Comparison of ENCODE assay signal across 21 cellular contexts in the genomic region with DNA sequence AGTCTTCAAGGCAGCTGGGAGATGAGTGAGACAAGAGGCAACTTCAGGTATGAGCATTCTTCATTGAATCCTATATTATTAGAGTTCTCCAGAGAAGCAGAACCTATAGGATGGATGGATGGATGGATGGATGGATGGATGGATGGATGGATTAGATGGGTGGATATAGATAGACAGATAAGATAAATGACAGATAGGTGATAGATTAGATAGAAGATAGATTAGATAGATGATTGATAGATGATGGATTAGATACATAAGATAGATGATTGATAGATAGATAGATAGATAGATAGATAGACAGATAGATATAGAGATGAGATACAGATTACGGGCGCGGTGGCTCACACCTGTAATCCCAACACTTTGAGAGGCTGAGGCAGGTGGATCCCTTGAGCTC. TPM values are rescaled to one million over a fixed set of nuclear protein-coding genes. Genes with fewer than 3 reads are reported as not detected.
A peak's percentile ranks its signal among the peaks of the same experiment; 100 is the strongest.
DNase-seq lines count a peak whose midpoint lies in the region; ATAC-seq, FAIRE-seq and TF ChIP-seq lines count a peak whose summit lies in the region.
"Had no signal": no experiment of that assay in that cellular context is flagged by ENCODE, and none has a peak within 500 bp of the region (broad histone marks: within the 10 kb centered on the region; RNA-seq: fewer than 3 reads in every experiment).

No MANE protein-coding gene starts in this region.

- H3K4me2 ChIP-seq in K562 (ENCODE audit: insufficient read depth, low read length): no peak overlapping the region
- H3K4me2 ChIP-seq: BLaER1 had no signal

- no peaks in the 10 kb centered on the region; a peak in 1 of 5 replicates for H3K27me3 ChIP-seq in K562 (ENCODE audit: control insufficient read depth in 2 of 2, insufficient read depth in 2 of 2, low read length in 2 of 2)
- no peaks in the 10 kb centered on the region for H3K27me3 ChIP-seq in dorsolateral prefrontal cortex
- H3K27me3 ChIP-seq in breast epithelium: no peaks in the 10 kb centered on the region
- H3K27me3 ChIP-seq: BE2C, BLaER1 had no signal

- TF ChIP-seq POLR2A in K562 (conservative IDR thresholded peaks at IDR 0.05) (no peak), breast epithelium (IDR thresholded peaks at IDR 0.05) (no peak)

- no peaks in the 10 kb centered on the region for H3K79me2 ChIP-seq in K562 (ENCODE audit: control insufficient read depth, insufficient read depth, low read length)

- WGBS in K562 (ENCODE audit: insufficient coverage, low coverage, missing lambda C conversion rate): 88% methylated on average over 3 of the region's 3 CpGs

- H3K9ac ChIP-seq in K562 (ENCODE audit: insufficient read depth in 1 of 2, low read depth in 2 of 2, low read length in 2 of 2): no peak overlapping the region
- H3K9ac ChIP-seq: BLaER1 had no signal

- H3K27ac ChIP-seq in HEK293 (ENCODE audit: extremely low read depth, low read depth, low read length) (no peak overlapping the region), K562 (ENCODE audit: extremely low read depth, low read depth, low read length) (no peak overlapping the region), dorsolateral prefrontal cortex (no peak overlapping the region), breast epithelium (no peak overlapping the region)
- H3K27ac ChIP-seq: BLaER1 had no signal

- CTCF ChIA-PET in HEK293 (lab: Yijun Ruan, JAX) (no interaction called here), K562 (lab: Yijun Ruan, JAX; ENCODE audit: low intra/inter-chr PET ratio) (no interaction called here)

- no peaks in the 10 kb centered on the region for H3K9me1 ChIP-seq in K562 (ENCODE audit: control insufficient read depth, insufficient read depth, low read length)

- TF ChIP-seq EP300 in K562 (IDR thresholded peaks at IDR 0.05; ENCODE audit: low read length): no peak

- H3K4me1 ChIP-seq in HEK293 (ENCODE audit: control insufficient read depth, insufficient read depth, low read length) (no peaks in the 10 kb centered on the region), K562 (replicated peaks in 1 of 2; ENCODE audit: control insufficient read depth in 2 of 2, insufficient read depth in 2 of 2, low read length in 2 of 2) (peaks cover 0 to 10% of the 10 kb centered on the region in 2 experiments; a peak in 3 of 5 replicates), breast epithelium (no peaks in the 10 kb centered on the region)
- H3K4me1 ChIP-seq: BE2C, BLaER1 had no signal

- H2AFZ ChIP-seq in K562 (ENCODE audit: low read depth, low read length): no peak overlapping the region

- TF ChIP-seq CTCF in HEK293 (tag by site-specific recombination; IDR thresholded peaks at IDR 0.05): no peak
- no peak for TF ChIP-seq CTCF in K562 (IDR thresholded peaks at IDR 0.05 in 2 of 3, conservative IDR thresholded peaks at IDR 0.05 in 1 of 3; ENCODE audit: insufficient read depth in 2 of 3, low read depth in 1 of 3, low read length in 3 of 3)
- no peak for TF ChIP-seq CTCF in dorsolateral prefrontal cortex (IDR thresholded peaks at IDR 0.05 in 54 of 56, conservative IDR thresholded peaks at IDR 0.05 in 2 of 56; ENCODE audit: low read depth in 1 of 56, partially characterized antibody in 56 of 56)
- TF ChIP-seq CTCF in breast epithelium (IDR thresholded peaks at IDR 0.05): no peak

- no peak for ATAC-seq in K562
- ATAC-seq in left ventricle myocardium superior: no peak

- DNase-seq in K562 (ENCODE audit: extremely low read depth in 1 of 4, low spot score in 3 of 4) (no peak), left ventricle myocardium superior (no peak), dorsolateral prefrontal cortex (no peak), breast epithelium (ENCODE audit: low spot score in 2 of 2) (no peak)
- DNase-seq: 8988T; ACHN; BE2C; C1 segment of cervical spinal cord; Calu3; CD4-positive, alpha-beta memory T cell; CD4-positive, CD25-positive, alpha-beta regulatory T cell; CD8-positive, alpha-beta memory T cell; COR-L47; DMS79 treated with DMSO at 0.1 percent for 48 hours; GF-D8 had no signal

- POLR2A ChIA-PET in HEK293 (lab: Yijun Ruan, JAX) (no interaction called here), K562 (lab: Yijun Ruan, JAX) (interaction anchor here (0.6 to 1.4 kb wide), 3 partner anchors 9 to 180 kb away, joined by 3 to 4 read pairs (median 4); no protein-coding TSS in a partner anchor)

- H3K36me3 ChIP-seq in HEK293 (ENCODE audit: control insufficient read depth in 2 of 2, insufficient read depth in 1 of 2, low read length in 2 of 2): no peaks in the 10 kb centered on the region
- no peaks in the 10 kb centered on the region for H3K36me3 ChIP-seq in K562 (ENCODE audit: control insufficient read depth, insufficient read depth, low read length)
- no peaks in the 10 kb centered on the region for H3K36me3 ChIP-seq in breast epithelium
- H3K36me3 ChIP-seq: BE2C, BLaER1 had no signal

- in situ Hi-C loops in K562 (cut with MboI): no loop called here

- H4K20me1 ChIP-seq in K562 (replicated peaks; ENCODE audit: control insufficient read depth, insufficient read depth, low read length): no peaks in the 10 kb centered on the region
- H4K20me1 ChIP-seq: BLaER1 had no signal

- TF ChIP-seq RAD21 in K562 (CRISPR knock-in tag; conservative IDR thresholded peaks at IDR 0.05 in 1 of 2, IDR thresholded peaks at IDR 0.05 in 1 of 2): no peak

- no peaks in the 10 kb centered on the region for H3K9me3 ChIP-seq in HEK293 (ENCODE audit: control insufficient read depth, insufficient read depth, low read depth, low read length)
- H3K9me3 ChIP-seq in K562 (replicated peaks; ENCODE audit: control insufficient read depth, insufficient read depth, low read depth, low read length): no peaks in the 10 kb centered on the region
- no peaks in the 10 kb centered on the region for H3K9me3 ChIP-seq in breast epithelium
- H3K9me3 ChIP-seq: BE2C, BLaER1 had no signal

- FAIRE-seq in K562 (lab: Jason Lieb, UNC): no peak
- FAIRE-seq: D721Med, GM12891, GM19239 had no signal

- intact Hi-C loops in K562 (cut with micrococcal nuclease) (no loop called here), left ventricle myocardium superior (cut with micrococcal nuclease) (no loop called here), dorsolateral prefrontal cortex (cut with DNase I) (no loop called here), breast epithelium (cut with DNase I; ENCODE audit: low total_unique reads) (no loop called here)

- no peak overlapping the region for H3K4me3 ChIP-seq in HEK293 (ENCODE audit: low read depth, low read length)
- H3K4me3 ChIP-seq in K562: no peak overlapping the region
- H3K4me3 ChIP-seq in dorsolateral prefrontal cortex: no peak overlapping the region
- H3K4me3 ChIP-seq in breast epithelium: no peak overlapping the region
- H3K4me3 ChIP-seq: BLaER1 had no signal

- no TSS peak for BruUV-seq in K562 (replicated peaks; lab: Mats Ljungman, UMichigan)

TF ChIP-seq in HEK293, 187 proteins besides CTCF, POLR2A, EP300 and RAD21:
- TF ChIP-seq ZNF366 (tag by site-specific recombination; conservative IDR thresholded peaks at IDR 0.05) (peak; percentile 83), ZNF302 (tag by site-specific recombination; IDR thresholded peaks at IDR 0.05; ENCODE audit: low read depth) (no peak)

TF ChIP-seq in K562, 482 proteins besides CTCF, POLR2A, EP300 and RAD21 (continues in another document):
- no peak for TF ChIP-seq NCOR1 (IDR thresholded peaks at IDR 0.05)
- TF ChIP-seq YBX1 (IDR thresholded peaks at IDR 0.05): no peak
- no peak for TF ChIP-seq POLR3G (IDR thresholded peaks at IDR 0.05; ENCODE audit: extremely low read depth, insufficient read length, insufficient replicate concordance)
- TF ChIP-seq, protein P1, sequence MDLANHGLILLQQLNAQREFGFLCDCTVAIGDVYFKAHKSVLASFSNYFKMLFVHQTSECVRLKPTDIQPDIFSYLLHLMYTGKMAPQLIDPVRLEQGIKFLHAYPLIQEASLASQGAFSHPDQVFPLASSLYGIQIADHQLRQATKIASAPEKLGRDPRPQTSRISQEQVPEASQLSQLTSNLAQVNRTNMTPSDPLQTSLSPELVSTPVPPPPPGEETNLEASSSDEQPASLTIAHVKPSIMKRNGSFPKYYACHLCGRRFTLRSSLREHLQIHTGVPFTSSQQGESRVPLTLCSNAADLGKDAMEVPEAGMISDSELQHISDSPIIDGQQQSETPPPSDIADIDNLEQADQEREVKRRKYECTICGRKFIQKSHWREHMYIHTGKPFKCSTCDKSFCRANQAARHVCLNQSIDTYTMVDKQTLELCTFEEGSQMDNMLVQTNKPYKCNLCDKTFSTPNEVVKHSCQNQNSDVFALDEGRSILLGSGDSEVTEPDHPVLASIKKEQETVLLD (IDR thresholded peaks at IDR 0.05): peak; percentile 93

RNA-seq across cellular contexts. Expression of a gene that starts 43.2 kb away (rescaled TPM):
- 1.5 and 3.2 TPM in 2 replicates for total RNA-seq in K562 (2011; cell fraction: chromatin; rRNA removed; ENCODE audit: low replicate concordance)
- total RNA-seq in K562 (2011; cell fraction: nucleolus; rRNA removed): 2.8 and 3.0 TPM in 2 replicates
- 3.4 and 4.1 TPM in 2 replicates for total RNA-seq in K562 (2011; cell fraction: nucleoplasm; rRNA removed)
- total RNA-seq in K562 (2014; rRNA removed) (0.20 and 0.27 TPM in 2 replicates), K562 (2014; rRNA removed; fragmentation: Illumina TruSeq; extraction: Trizol) (0.16 and 0.36 TPM in 2 replicates), K562 (2015; rRNA removed; fragmentation: Illumina TruSeq; extraction: Trizol) (0.23 and 0.25 TPM in 2 replicates), K562 (2021) (0.22 and 0.71 TPM in 2 replicates), left ventricle myocardium superior (not detected), dorsolateral prefrontal cortex (1 to 10 TPM in 68 of 120 experiments, under 1 TPM in 48, not detected in 4; 0.14 to 9.4 (median 1.1) TPM), breast epithelium (10 to 100 TPM in 1 of 3 donors, 1 to 10 TPM in 1, under 1 TPM in 1; 0.15 to 11.1 (median 1.1) TPM)
- polyA plus RNA-seq in K562 (2011; rRNA removed) (0.39 and 0.63 TPM in 2 replicates), K562 (2014; fragmentation: Illumina TruSeq; extraction: Trizol) (0.19 and 0.42 TPM in 2 replicates), K562 (2014; fragmentation: Nextera tagmentation; extraction: Ambion mirVana) (under 1 TPM in 1 of 2 experiments, not detected in 1; 0.03 TPM), K562 (2014; rRNA removed) (0.25 and 0.46 TPM in 2 replicates)
- polyA plus RNA-seq in K562 (2011; cell fraction: cytosol; rRNA removed): 0.31 and 0.60 TPM in 2 replicates
- polyA plus RNA-seq in K562 (2011; cell fraction: nucleus; rRNA removed): 1.6 and 2.8 TPM in 2 replicates
- 0.17 and 1.2 TPM in 2 replicates for polyA plus RNA-seq in K562 (2012)
- polyA minus RNA-seq in K562 (2011; rRNA and poly(A)+ RNA removed): 0.21 and 0.67 TPM in 2 replicates
- 0.38 TPM in 1 of 2 replicates, not detected in the other for polyA minus RNA-seq in K562 (2011; cell fraction: cytosol; rRNA and poly(A)+ RNA removed)
- 1.00 and 1.9 TPM in 2 replicates for polyA minus RNA-seq in K562 (2011; cell fraction: nucleus; rRNA and poly(A)+ RNA removed)
- polyA plus RNA-seq: CD14-positive monocyte; CD4-positive, alpha-beta memory T cell; CD4-positive, CD25-positive, alpha-beta regulatory T cell; CD8-positive, alpha-beta memory T cell had no signal
